Comparison of ENCODE assay signal across 17 cellular contexts in genomic region chr14:35535794-35536112, GRCh38. TPM values are rescaled to one million over a fixed set of nuclear protein-coding genes. Genes with fewer than 3 reads are reported as not detected.
DNase-seq lines count a peak whose midpoint lies in the region; ATAC-seq, FAIRE-seq and TF ChIP-seq lines count a peak whose summit lies in the region.
"Had no signal": no experiment of that assay in that cellular context is flagged by ENCODE, and none has a peak within 500 bp of the region (broad histone marks: within the 10 kb centered on the region; RNA-seq: fewer than 3 reads in every experiment).

No MANE protein-coding gene starts in this region.

- H3K36me3 ChIP-seq in astrocyte (ENCODE audit: insufficient read depth, low read length) (no peaks in the 10 kb centered on the region), spleen (peaks cover 0 to 18% (median 0%) of the 10 kb centered on the region in 6 donors)
- H3K36me3 ChIP-seq: uterus had no signal

- H3K4me2 ChIP-seq in astrocyte (ENCODE audit: low read length): peak overlapping the region; percentile 91

- DNase-seq in activated naive CD8-positive, alpha-beta T cell treated with anti-CD3 and anti-CD28 coated beads, Interleukin-2, amount 50 U/mL, for 24 hours: no peak
- no peak for DNase-seq in astrocyte (ENCODE audit: low read depth)
- peak; percentile 3 for DNase-seq in left kidney (ENCODE audit: low read depth, low spot score)
- peak; percentile 73 for DNase-seq in spleen
- DNase-seq in SHP77 treated with DMSO at 0.1 percent for 48 hours (lab: John Stamatoyannopoulos, UW): no peak
- DNase-seq: NCI-H1048, NCI-H774 had no signal

- no peak overlapping the region for H2AFZ ChIP-seq in astrocyte (ENCODE audit: low read depth, low read length)

- H4K20me1 ChIP-seq in astrocyte (ENCODE audit: insufficient read depth, low read length): no peaks in the 10 kb centered on the region

- no peaks in the 10 kb centered on the region for H3K9me3 Mint-ChIP-seq in activated naive CD8-positive, alpha-beta T cell (ENCODE audit: low read depth)
- no peaks in the 10 kb centered on the region for H3K9me3 Mint-ChIP-seq in activated naive CD8-positive, alpha-beta T cell treated with anti-CD3 and anti-CD28 coated beads, Interleukin-2, amount 50 U/mL, for 24 hours
- no peaks in the 10 kb centered on the region for H3K9me3 Mint-ChIP-seq in astrocyte (ENCODE audit: unreplicated experiment)
- H3K9me3 Mint-ChIP-seq: activated naive CD4-positive, alpha-beta T cell treated with anti-CD3 and anti-CD28 coated beads, Interleukin-2, amount 10 ng/mL, durations not matched to agents 7 days and 5 days had no signal

- ATAC-seq in activated naive CD8-positive, alpha-beta T cell treated with anti-CD3 and anti-CD28 coated beads, Interleukin-2, amount 50 U/mL, for 24 hours: no peak
- ATAC-seq in HG02571 (IDR thresholded peaks at IDR 0.05; ENCODE audit: unreplicated experiment): no peak
- no peak for ATAC-seq in HG02759 (IDR thresholded peaks at IDR 0.05; ENCODE audit: unreplicated experiment)

- no peak for TF ChIP-seq POLR2A in spleen (IDR thresholded peaks at IDR 0.05)

- no peak overlapping the region for H3K27ac Mint-ChIP-seq in activated naive CD8-positive, alpha-beta T cell
- H3K27ac Mint-ChIP-seq in activated naive CD8-positive, alpha-beta T cell treated with anti-CD3 and anti-CD28 coated beads, Interleukin-2, amount 50 U/mL, for 24 hours: no peak overlapping the region
- no peak overlapping the region for H3K27ac Mint-ChIP-seq in astrocyte (ENCODE audit: unreplicated experiment)
- H3K27ac Mint-ChIP-seq: activated naive CD4-positive, alpha-beta T cell treated with anti-CD3 and anti-CD28 coated beads, Interleukin-2, amount 10 ng/mL, durations not matched to agents 7 days and 5 days had no signal

- H3K4me3 ChIP-seq in astrocyte (ENCODE audit: insufficient read depth, low read depth, low read length): peak overlapping the region; percentile 51
- H3K4me3 ChIP-seq in spleen: peak overlapping the region in 1 of 8 donors; percentile 84
- H3K4me3 ChIP-seq: uterus had no signal

- H3K27me3 Mint-ChIP-seq in activated naive CD8-positive, alpha-beta T cell: peaks cover 20% of the 10 kb centered on the region
- peaks cover 45% of the 10 kb centered on the region for H3K27me3 Mint-ChIP-seq in activated naive CD8-positive, alpha-beta T cell treated with anti-CD3 and anti-CD28 coated beads, Interleukin-2, amount 50 U/mL, for 24 hours
- peaks cover 36% of the 10 kb centered on the region for H3K27me3 Mint-ChIP-seq in astrocyte (ENCODE audit: low read depth, unreplicated experiment)

- no peak for FAIRE-seq in astrocyte (lab: Jason Lieb, UNC)
- FAIRE-seq: TTC549 had no signal

- TF ChIP-seq CTCF in astrocyte (IDR thresholded peaks at IDR 0.05; ENCODE audit: insufficient read depth, low read depth, low read length): no peak
- no peak for TF ChIP-seq CTCF in spleen (IDR thresholded peaks at IDR 0.05 in 8 of 11, conservative IDR thresholded peaks at IDR 0.05 in 3 of 11)

- peaks cover 30% of the 10 kb centered on the region for H3K27me3 ChIP-seq in astrocyte (ENCODE audit: insufficient read depth, low read length)
- peaks cover 9 to 63% (median 50%) of the 10 kb centered on the region in 7 donors for H3K27me3 ChIP-seq in spleen (replicated peaks in 1 of 7)

- H3K79me2 ChIP-seq in astrocyte (ENCODE audit: insufficient read depth, low read length): no peaks in the 10 kb centered on the region

- intact Hi-C loops in spleen (cut with DNase I; ENCODE audit: low total_unique reads): no loop called here

- H3K4me1 Mint-ChIP-seq in activated naive CD8-positive, alpha-beta T cell (ENCODE audit: low read depth): peaks cover 12% of the 10 kb centered on the region
- H3K4me1 Mint-ChIP-seq in activated naive CD8-positive, alpha-beta T cell treated with anti-CD3 and anti-CD28 coated beads, Interleukin-2, amount 50 U/mL, for 24 hours: peaks cover 14% of the 10 kb centered on the region
- H3K4me1 Mint-ChIP-seq in astrocyte (ENCODE audit: low read depth, unreplicated experiment): peaks cover 2% of the 10 kb centered on the region

- peak overlapping the region; percentile 51 for H3K4me3 Mint-ChIP-seq in activated naive CD8-positive, alpha-beta T cell
- no peak overlapping the region for H3K4me3 Mint-ChIP-seq in activated naive CD8-positive, alpha-beta T cell treated with anti-CD3 and anti-CD28 coated beads, Interleukin-2, amount 50 U/mL, for 24 hours
- H3K4me3 Mint-ChIP-seq in astrocyte (ENCODE audit: unreplicated experiment): no peak overlapping the region

- H3K27ac ChIP-seq in astrocyte (ENCODE audit: low read depth, low read length) (no peak overlapping the region), spleen (no peak overlapping the region)
- H3K27ac ChIP-seq: uterus had no signal

- H3K9ac ChIP-seq in astrocyte (ENCODE audit: low read length): no peak overlapping the region

- WGBS in spleen, 5 donors: 26 to 32% (median 30%) methylated on average over 10 of the region's 10 CpGs

- H3K36me3 Mint-ChIP-seq in activated naive CD8-positive, alpha-beta T cell: peaks cover 12% of the 10 kb centered on the region
- peaks cover 3% of the 10 kb centered on the region for H3K36me3 Mint-ChIP-seq in activated naive CD8-positive, alpha-beta T cell treated with anti-CD3 and anti-CD28 coated beads, Interleukin-2, amount 50 U/mL, for 24 hours (ENCODE audit: low read depth)
- no peaks in the 10 kb centered on the region for H3K36me3 Mint-ChIP-seq in astrocyte (ENCODE audit: low read depth, unreplicated experiment)
- H3K36me3 Mint-ChIP-seq: activated naive CD4-positive, alpha-beta T cell treated with anti-CD3 and anti-CD28 coated beads, Interleukin-2, amount 10 ng/mL, durations not matched to agents 7 days and 5 days had no signal

- peaks cover 18% of the 10 kb centered on the region for H3K4me1 ChIP-seq in astrocyte (ENCODE audit: insufficient read depth, low read length)
- H3K4me1 ChIP-seq in spleen: peaks cover 18 to 31% (median 29%) of the 10 kb centered on the region in 6 donors

- H3K9me3 ChIP-seq in astrocyte (ENCODE audit: insufficient read depth, low read depth, low read length) (no peaks in the 10 kb centered on the region), spleen (no peaks in the 10 kb centered on the region)
- H3K9me3 ChIP-seq: uterus had no signal

RNA-seq across cellular contexts. Expression of gene INSM2, which starts 1.8 kb away (rescaled TPM):
- total RNA-seq in astrocyte: not detected in 2 replicates
- total RNA-seq in spleen: under 1 TPM in 2 of 7 donors, not detected in 5; 0.19 to 0.52 TPM
- polyA plus RNA-seq in spleen: under 1 TPM in 2 of 3 donors, not detected in 1; 0.03 to 0.05 TPM
- total RNA-seq: activated CD8-positive, alpha-beta memory T cell treated with anti-CD3 and anti-CD28 coated beads for 36 hours; IMR-90; lung microvascular endothelial cell; Right ventricle myocardium inferior had no signal
- polyA plus RNA-seq: IMR-90 had no signal

Comparison
In these comparisons a context has a peak if more than half of its experiments do, and no peak if none do; other contexts are left out.
1. DNase-seq: peak in left kidney (single experiment) and spleen (single experiment); none in activated naive CD8-positive, alpha-beta T cell treated with anti-CD3 and anti-CD28 coated beads, Interleukin-2, amount 50 U/mL, for 24 hours (single experiment), astrocyte (single experiment) and SHP77 treated with DMSO at 0.1 percent for 48 hours (single experiment).